ENCODE assay signal across 10 cellular contexts in the genomic region with DNA sequence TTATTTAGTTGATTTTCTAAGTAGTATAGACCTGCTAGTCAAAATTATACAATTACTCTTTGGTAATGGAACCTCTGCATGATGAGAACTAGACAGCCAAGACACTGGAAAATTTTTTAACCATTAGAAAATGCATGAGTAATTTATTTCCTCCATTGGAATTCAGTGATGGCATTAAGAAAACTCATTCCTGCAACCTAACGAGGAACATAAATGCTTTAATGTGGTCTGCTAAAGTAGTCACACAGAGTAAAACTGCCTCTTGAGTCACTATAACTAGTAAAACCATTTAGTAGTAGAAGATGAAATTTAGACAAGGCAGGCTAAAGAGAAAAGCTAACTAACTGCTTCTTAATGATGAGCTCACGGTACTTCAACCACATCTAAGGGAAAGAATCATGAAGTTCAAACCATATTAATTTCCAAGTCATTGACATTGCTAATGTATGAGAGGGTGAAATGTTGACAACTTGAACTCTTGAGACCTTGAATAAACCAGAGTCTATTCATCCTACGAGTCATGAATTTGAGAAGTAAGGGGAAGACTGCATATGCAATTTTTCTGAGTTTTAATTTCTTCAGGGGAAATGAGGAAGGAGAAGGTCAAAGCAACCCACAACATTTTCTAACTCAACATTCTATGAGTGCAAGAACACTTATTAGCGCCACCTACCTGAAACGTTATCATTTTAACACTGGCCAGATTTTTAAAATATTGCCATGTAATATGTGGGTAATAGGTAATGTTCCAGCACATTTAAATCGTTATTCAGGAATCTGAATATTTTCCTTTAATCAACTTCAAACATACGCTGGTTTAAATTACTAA.
A peak's percentile ranks its signal among the peaks of the same experiment; 100 is the strongest.
DNase-seq lines count a peak whose midpoint lies in the region; TF ChIP-seq lines count a peak whose summit lies in the region.
"Had no signal": no experiment of that assay in that cellular context is flagged by ENCODE, and none has a peak within 500 bp of the region (broad histone marks: within the 10 kb centered on the region; RNA-seq: fewer than 3 reads in every experiment).

No MANE protein-coding gene starts in this region.

- H3K4me3 ChIP-seq in skeletal muscle cell (ENCODE audit: low read depth, low read length) = no peak overlapping the region
- H3K4me3 ChIP-seq: BLaER1 treated with 17β-estradiol and CSF1 and Interleukin-3, amounts not matched to agents 10 nM and 100 nM had no signal

- no peaks in the 10 kb centered on the region for H3K9me3 Mint-ChIP-seq in chondrocyte (ENCODE audit: low read depth)
- no peaks in the 10 kb centered on the region for H3K9me3 Mint-ChIP-seq in activated T-helper 1 cell treated with anti-CD3 and anti-CD28 coated beads, Interleukin-12 subunit alpha, Interleukin-12 subunit beta, Interleukin-2, Interleukin-4 antibody, amounts not matched to agents 30 ng/mL and 10 ng/mL and 1 ng/mL, durations not matched to agents 14 hours and 24 hours and 36 hours

- TF ChIP-seq CTCF in chondrocyte (IDR thresholded peaks at IDR 0.05) = peak; percentile 73

- no peaks in the 10 kb centered on the region for H3K36me3 Mint-ChIP-seq in chondrocyte (ENCODE audit: low read depth)
- no peaks in the 10 kb centered on the region for H3K36me3 Mint-ChIP-seq in activated T-helper 1 cell treated with anti-CD3 and anti-CD28 coated beads, Interleukin-12 subunit alpha, Interleukin-12 subunit beta, Interleukin-2, Interleukin-4 antibody, amounts not matched to agents 30 ng/mL and 10 ng/mL and 1 ng/mL, durations not matched to agents 14 hours and 24 hours and 36 hours (ENCODE audit: low read depth)

- intact Hi-C loops in activated T-helper 1 cell treated with anti-CD3 and anti-CD28 coated beads, Interleukin-12 subunit alpha, Interleukin-12 subunit beta, Interleukin-2, Interleukin-4 antibody, amounts not matched to agents 30 ng/mL and 10 ng/mL and 1 ng/mL, durations not matched to agents 14 hours and 24 hours and 36 hours (cut with micrococcal nuclease) = loop anchor here (1.0 to 10.0 kb wide), 5 partner anchors 48 to 761 kb away; no protein-coding TSS in a partner anchor

- peak; percentile 44 for DNase-seq in SIG-M5 treated with dmso at 0.1 percent for 504 hours (lab: John Stamatoyannopoulos, UW; ENCODE audit: unreplicated experiment)
- no peak for DNase-seq in SIG-M5 (lab: John Stamatoyannopoulos, UW)
- DNase-seq in NAMALWA (ENCODE audit: low spot score) = peak; percentile 36
- DNase-seq in chondrocyte (ENCODE audit: low spot score) = no peak
- DNase-seq in skeletal muscle cell (ENCODE audit: low read depth) = peak; percentile 73
- DNase-seq in NCI-H2171 treated with DMSO at 0.1 percent for 48 hours (lab: John Stamatoyannopoulos, UW) = no peak
- DNase-seq in hippocampal formation (lab: John Stamatoyannopoulos, UW) = no peak
- no peak for DNase-seq in activated T-helper 1 cell treated with anti-CD3 and anti-CD28 coated beads, Interleukin-12 subunit alpha, Interleukin-12 subunit beta, Interleukin-2, Interleukin-4 antibody, amounts not matched to agents 30 ng/mL and 10 ng/mL and 1 ng/mL, durations not matched to agents 14 hours and 24 hours and 36 hours (ENCODE audit: low spot score)
- DNase-seq: Right ventricle myocardium superior had no signal

- peaks cover 59% of the 10 kb centered on the region for H3K4me1 Mint-ChIP-seq in chondrocyte (ENCODE audit: low read depth)
- peaks cover 6% of the 10 kb centered on the region for H3K4me1 Mint-ChIP-seq in activated T-helper 1 cell treated with anti-CD3 and anti-CD28 coated beads, Interleukin-12 subunit alpha, Interleukin-12 subunit beta, Interleukin-2, Interleukin-4 antibody, amounts not matched to agents 30 ng/mL and 10 ng/mL and 1 ng/mL, durations not matched to agents 14 hours and 24 hours and 36 hours (ENCODE audit: low read depth)

- peak overlapping the region; percentile 86 for H3K27ac Mint-ChIP-seq in chondrocyte (ENCODE audit: unreplicated experiment)
- no peak overlapping the region for H3K27ac Mint-ChIP-seq in activated T-helper 1 cell treated with anti-CD3 and anti-CD28 coated beads, Interleukin-12 subunit alpha, Interleukin-12 subunit beta, Interleukin-2, Interleukin-4 antibody, amounts not matched to agents 30 ng/mL and 10 ng/mL and 1 ng/mL, durations not matched to agents 14 hours and 24 hours and 36 hours

- no peak overlapping the region for H3K4me3 Mint-ChIP-seq in chondrocyte (ENCODE audit: unreplicated experiment)
- H3K4me3 Mint-ChIP-seq in activated T-helper 1 cell treated with anti-CD3 and anti-CD28 coated beads, Interleukin-12 subunit alpha, Interleukin-12 subunit beta, Interleukin-2, Interleukin-4 antibody, amounts not matched to agents 30 ng/mL and 10 ng/mL and 1 ng/mL, durations not matched to agents 14 hours and 24 hours and 36 hours = no peak overlapping the region

- H3K27me3 Mint-ChIP-seq in chondrocyte (ENCODE audit: low read depth) = no peaks in the 10 kb centered on the region
- no peaks in the 10 kb centered on the region for H3K27me3 Mint-ChIP-seq in activated T-helper 1 cell treated with anti-CD3 and anti-CD28 coated beads, Interleukin-12 subunit alpha, Interleukin-12 subunit beta, Interleukin-2, Interleukin-4 antibody, amounts not matched to agents 30 ng/mL and 10 ng/mL and 1 ng/mL, durations not matched to agents 14 hours and 24 hours and 36 hours (ENCODE audit: insufficient read depth)

Comparison
In these comparisons a context has a peak if more than half of its experiments do, and no peak if none do; other contexts are left out.
1. DNase-seq: peak in SIG-M5 treated with dmso at 0.1 percent for 504 hours (single experiment), NAMALWA (single experiment) and skeletal muscle cell (single experiment); none in SIG-M5 (single experiment), chondrocyte (single experiment), NCI-H2171 treated with DMSO at 0.1 percent for 48 hours (single experiment), hippocampal formation (0 of 2) and activated T-helper 1 cell treated with anti-CD3 and anti-CD28 coated beads, Interleukin-12 subunit alpha, Interleukin-12 subunit beta, Interleukin-2, Interleukin-4 antibody, amounts not matched to agents 30 ng/mL and 10 ng/mL and 1 ng/mL, durations not matched to agents 14 hours and 24 hours and 36 hours (single experiment).